Comparison of ENCODE assay signal across 1 cellular context in genomic region chr7:42429339-42429738, GRCh38.
TF ChIP-seq lines count a peak whose summit lies in the region.

No MANE protein-coding gene starts in this region.

TF ChIP-seq in GM23338, 12 proteins besides CTCF, POLR2A, EP300 and RAD21 (continued from another document):
- TF ChIP-seq ZNF462 (CRISPR knock-in tag; IDR thresholded peaks at IDR 0.05) (no peak), ZNF114 (CRISPR knock-in tag; IDR thresholded peaks at IDR 0.05) (no peak), STAT1 (IDR thresholded peaks at IDR 0.05; ENCODE audit: unreplicated experiment) (no peak), NANOG (IDR thresholded peaks at IDR 0.05; ENCODE audit: borderline replicate concordance) (no peak), EZH2 (IDR thresholded peaks at IDR 0.05; ENCODE audit: low read depth, unreplicated experiment) (no peak), CREB1 (CRISPR knock-in tag; IDR thresholded peaks at IDR 0.05; ENCODE audit: low read depth) (no peak), EZH2phosphoT487 (IDR thresholded peaks at IDR 0.05; ENCODE audit: unreplicated experiment) (no peak), ZNF331 (CRISPR knock-in tag; IDR thresholded peaks at IDR 0.05; ENCODE audit: low read depth) (no peak)
- TF ChIP-seq, protein P1, sequence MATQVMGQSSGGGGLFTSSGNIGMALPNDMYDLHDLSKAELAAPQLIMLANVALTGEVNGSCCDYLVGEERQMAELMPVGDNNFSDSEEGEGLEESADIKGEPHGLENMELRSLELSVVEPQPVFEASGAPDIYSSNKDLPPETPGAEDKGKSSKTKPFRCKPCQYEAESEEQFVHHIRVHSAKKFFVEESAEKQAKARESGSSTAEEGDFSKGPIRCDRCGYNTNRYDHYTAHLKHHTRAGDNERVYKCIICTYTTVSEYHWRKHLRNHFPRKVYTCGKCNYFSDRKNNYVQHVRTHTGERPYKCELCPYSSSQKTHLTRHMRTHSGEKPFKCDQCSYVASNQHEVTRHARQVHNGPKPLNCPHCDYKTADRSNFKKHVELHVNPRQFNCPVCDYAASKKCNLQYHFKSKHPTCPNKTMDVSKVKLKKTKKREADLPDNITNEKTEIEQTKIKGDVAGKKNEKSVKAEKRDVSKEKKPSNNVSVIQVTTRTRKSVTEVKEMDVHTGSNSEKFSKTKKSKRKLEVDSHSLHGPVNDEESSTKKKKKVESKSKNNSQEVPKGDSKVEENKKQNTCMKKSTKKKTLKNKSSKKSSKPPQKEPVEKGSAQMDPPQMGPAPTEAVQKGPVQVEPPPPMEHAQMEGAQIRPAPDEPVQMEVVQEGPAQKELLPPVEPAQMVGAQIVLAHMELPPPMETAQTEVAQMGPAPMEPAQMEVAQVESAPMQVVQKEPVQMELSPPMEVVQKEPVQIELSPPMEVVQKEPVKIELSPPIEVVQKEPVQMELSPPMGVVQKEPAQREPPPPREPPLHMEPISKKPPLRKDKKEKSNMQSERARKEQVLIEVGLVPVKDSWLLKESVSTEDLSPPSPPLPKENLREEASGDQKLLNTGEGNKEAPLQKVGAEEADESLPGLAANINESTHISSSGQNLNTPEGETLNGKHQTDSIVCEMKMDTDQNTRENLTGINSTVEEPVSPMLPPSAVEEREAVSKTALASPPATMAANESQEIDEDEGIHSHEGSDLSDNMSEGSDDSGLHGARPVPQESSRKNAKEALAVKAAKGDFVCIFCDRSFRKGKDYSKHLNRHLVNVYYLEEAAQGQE (IDR thresholded peaks at IDR 0.05; ENCODE audit: unreplicated experiment), result no peak
